1 cellular context compared by ENCODE assay signal in the genomic region with DNA sequence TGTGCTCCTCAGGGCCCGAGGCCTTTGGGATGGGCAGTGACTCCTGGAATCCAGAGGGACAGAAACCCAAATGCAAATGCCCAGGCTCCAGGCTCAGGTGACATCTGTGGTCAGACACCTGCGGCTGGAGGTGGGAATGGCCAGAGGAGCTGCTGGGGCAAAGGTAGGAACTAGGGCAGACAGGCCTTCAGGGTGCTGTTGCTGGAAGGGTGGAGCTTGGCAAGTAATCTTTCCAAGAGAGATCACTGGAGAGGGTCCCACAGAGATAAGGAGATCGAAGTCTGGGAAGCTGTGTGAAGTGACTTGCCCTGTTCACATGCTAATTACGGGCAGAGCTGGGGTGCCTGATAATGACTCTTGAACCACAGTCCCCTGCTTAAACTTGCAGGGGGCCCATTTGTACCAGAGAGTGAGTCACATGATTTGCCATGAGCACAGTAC.
TF ChIP-seq lines count a peak whose summit lies in the region.

No MANE protein-coding gene starts in this region.

TF ChIP-seq in liver, 16 proteins besides CTCF, POLR2A, EP300 and RAD21:
- no peak for TF ChIP-seq RXRA (IDR thresholded peaks at IDR 0.05)
- no peak for TF ChIP-seq YY1 (IDR thresholded peaks at IDR 0.05)
- no peak for TF ChIP-seq FOXA2 (IDR thresholded peaks at IDR 0.05)
- TF ChIP-seq NR2F2 (IDR thresholded peaks at IDR 0.05): no peak
- no peak for TF ChIP-seq TAF1 (conservative IDR thresholded peaks at IDR 0.05)
- no peak for TF ChIP-seq SP1 (IDR thresholded peaks at IDR 0.05)
- TF ChIP-seq GABPA (IDR thresholded peaks at IDR 0.05 in 1 of 2, conservative IDR thresholded peaks at IDR 0.05 in 1 of 2): no peak
- TF ChIP-seq HNF4G (IDR thresholded peaks at IDR 0.05): no peak
- peak in 1 of 2 donors; percentile 6 for TF ChIP-seq JUND (IDR thresholded peaks at IDR 0.05)
- TF ChIP-seq FOXA1 (IDR thresholded peaks at IDR 0.05): no peak
- TF ChIP-seq HNF4A (conservative IDR thresholded peaks at IDR 0.05): peak in 1 of 2 donors; percentile 42
- TF ChIP-seq, protein P1, sequence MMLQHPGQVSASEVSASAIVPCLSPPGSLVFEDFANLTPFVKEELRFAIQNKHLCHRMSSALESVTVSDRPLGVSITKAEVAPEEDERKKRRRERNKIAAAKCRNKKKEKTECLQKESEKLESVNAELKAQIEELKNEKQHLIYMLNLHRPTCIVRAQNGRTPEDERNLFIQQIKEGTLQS (IDR thresholded peaks at IDR 0.05): no peak
- TF ChIP-seq MAX (IDR thresholded peaks at IDR 0.05): no peak
- TF ChIP-seq, protein P2, sequence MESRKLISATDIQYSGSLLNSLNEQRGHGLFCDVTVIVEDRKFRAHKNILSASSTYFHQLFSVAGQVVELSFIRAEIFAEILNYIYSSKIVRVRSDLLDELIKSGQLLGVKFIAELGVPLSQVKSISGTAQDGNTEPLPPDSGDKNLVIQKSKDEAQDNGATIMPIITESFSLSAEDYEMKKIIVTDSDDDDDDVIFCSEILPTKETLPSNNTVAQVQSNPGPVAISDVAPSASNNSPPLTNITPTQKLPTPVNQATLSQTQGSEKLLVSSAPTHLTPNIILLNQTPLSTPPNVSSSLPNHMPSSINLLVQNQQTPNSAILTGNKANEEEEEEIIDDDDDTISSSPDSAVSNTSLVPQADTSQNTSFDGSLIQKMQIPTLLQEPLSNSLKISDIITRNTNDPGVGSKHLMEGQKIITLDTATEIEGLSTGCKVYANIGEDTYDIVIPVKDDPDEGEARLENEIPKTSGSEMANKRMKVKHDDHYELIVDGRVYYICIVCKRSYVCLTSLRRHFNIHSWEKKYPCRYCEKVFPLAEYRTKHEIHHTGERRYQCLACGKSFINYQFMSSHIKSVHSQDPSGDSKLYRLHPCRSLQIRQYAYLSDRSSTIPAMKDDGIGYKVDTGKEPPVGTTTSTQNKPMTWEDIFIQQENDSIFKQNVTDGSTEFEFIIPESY (IDR thresholded peaks at IDR 0.05): no peak
- TF ChIP-seq EGR1 (IDR thresholded peaks at IDR 0.05; ENCODE audit: low read depth in 2 of 2): no peak
- TF ChIP-seq, protein P3, sequence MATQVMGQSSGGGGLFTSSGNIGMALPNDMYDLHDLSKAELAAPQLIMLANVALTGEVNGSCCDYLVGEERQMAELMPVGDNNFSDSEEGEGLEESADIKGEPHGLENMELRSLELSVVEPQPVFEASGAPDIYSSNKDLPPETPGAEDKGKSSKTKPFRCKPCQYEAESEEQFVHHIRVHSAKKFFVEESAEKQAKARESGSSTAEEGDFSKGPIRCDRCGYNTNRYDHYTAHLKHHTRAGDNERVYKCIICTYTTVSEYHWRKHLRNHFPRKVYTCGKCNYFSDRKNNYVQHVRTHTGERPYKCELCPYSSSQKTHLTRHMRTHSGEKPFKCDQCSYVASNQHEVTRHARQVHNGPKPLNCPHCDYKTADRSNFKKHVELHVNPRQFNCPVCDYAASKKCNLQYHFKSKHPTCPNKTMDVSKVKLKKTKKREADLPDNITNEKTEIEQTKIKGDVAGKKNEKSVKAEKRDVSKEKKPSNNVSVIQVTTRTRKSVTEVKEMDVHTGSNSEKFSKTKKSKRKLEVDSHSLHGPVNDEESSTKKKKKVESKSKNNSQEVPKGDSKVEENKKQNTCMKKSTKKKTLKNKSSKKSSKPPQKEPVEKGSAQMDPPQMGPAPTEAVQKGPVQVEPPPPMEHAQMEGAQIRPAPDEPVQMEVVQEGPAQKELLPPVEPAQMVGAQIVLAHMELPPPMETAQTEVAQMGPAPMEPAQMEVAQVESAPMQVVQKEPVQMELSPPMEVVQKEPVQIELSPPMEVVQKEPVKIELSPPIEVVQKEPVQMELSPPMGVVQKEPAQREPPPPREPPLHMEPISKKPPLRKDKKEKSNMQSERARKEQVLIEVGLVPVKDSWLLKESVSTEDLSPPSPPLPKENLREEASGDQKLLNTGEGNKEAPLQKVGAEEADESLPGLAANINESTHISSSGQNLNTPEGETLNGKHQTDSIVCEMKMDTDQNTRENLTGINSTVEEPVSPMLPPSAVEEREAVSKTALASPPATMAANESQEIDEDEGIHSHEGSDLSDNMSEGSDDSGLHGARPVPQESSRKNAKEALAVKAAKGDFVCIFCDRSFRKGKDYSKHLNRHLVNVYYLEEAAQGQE (IDR thresholded peaks at IDR 0.05): no peak
